In genomic region chr1:11157867-11158266, GRCh38 we compare ENCODE assay signal across 9 cellular contexts. TPM values are rescaled to one million over a fixed set of nuclear protein-coding genes. Genes with fewer than 3 reads are reported as not detected.
DNase-seq lines count a peak whose midpoint lies in the region; ATAC-seq and TF ChIP-seq lines count a peak whose summit lies in the region.
"Had no signal": no experiment of that assay in that cellular context is flagged by ENCODE, and none has a peak within 500 bp of the region (broad histone marks: within the 10 kb centered on the region; RNA-seq: fewer than 3 reads in every experiment).

No MANE protein-coding gene starts in this region.

- peaks cover 0 to 15% (median 8%) of the 10 kb centered on the region in 5 experiments for H3K9me3 Mint-ChIP-seq in brain

- DNase-seq in AG04450 (ENCODE audit: low read depth, low spot score): no peak
- peak; percentile 39 for DNase-seq in NCI-H128 (lab: John Stamatoyannopoulos, UW; ENCODE audit: unreplicated experiment)
- peak; percentile 92 for DNase-seq in left lobe of liver (ENCODE audit: low spot score)
- no peak for DNase-seq in NCI-H1105 treated with DMSO at 0.1 percent for 48 hours (lab: John Stamatoyannopoulos, UW)
- DNase-seq in mucosa of gallbladder (ENCODE audit: low spot score): no peak
- no peak for DNase-seq in effector CD4-positive, alpha-beta T cell
- no peak for DNase-seq in GOT3 (lab: John Stamatoyannopoulos, UW)
- DNase-seq: Calu3 had no signal

- H3K27ac ChIP-seq in AG04450 (ENCODE audit: low read depth, low read length): peak overlapping the region; percentile 96

- CTCF ChIA-PET in AG04450 (lab: Charles Lee): interaction anchor here (1.2 to 1.6 kb wide), 2 partner anchors 13 to 120 kb away, joined by 5 read pairs; no protein-coding TSS in a partner anchor

- peaks cover 68% of the 10 kb centered on the region for H3K36me3 Mint-ChIP-seq in brain

- peaks cover 35% of the 10 kb centered on the region for H3K4me1 Mint-ChIP-seq in brain

- H3K4me3 ChIP-seq in AG04450 (ENCODE audit: low read depth, low read length): no peak overlapping the region

- H3K4me3 Mint-ChIP-seq in brain: no peak overlapping the region

- no peaks in the 10 kb centered on the region for H3K27me3 ChIP-seq in AG04450 (ENCODE audit: control insufficient read depth, insufficient read depth, low read length)

- POLR2A ChIA-PET in AG04450 (lab: Yijun Ruan, JAX): interaction anchor here (1.2 kb wide), 2 partner anchors 10 to 23 kb away, joined by 4 to 5 read pairs; no protein-coding TSS in a partner anchor

- H3K27ac Mint-ChIP-seq in brain: peak overlapping the region; percentile 15 to 96 (median 85)

- no peaks in the 10 kb centered on the region for H3K9me3 ChIP-seq in AG04450 (ENCODE audit: control insufficient read depth, insufficient read depth, low read length)

- H3K27me3 Mint-ChIP-seq in brain: no peaks in the 10 kb centered on the region

- TF ChIP-seq CTCF in AG04450 (IDR thresholded peaks at IDR 0.05; ENCODE audit: low read depth, low read length): no peak
- TF ChIP-seq CTCF in brain (conservative IDR thresholded peaks at IDR 0.05): no peak

- ATAC-seq in left lobe of liver: peak; percentile 87

RNA-seq across cellular contexts. Expression of gene ANGPTL7, which starts 31.3 kb away (rescaled TPM):
- polyA plus RNA-seq in AG04450 (2011; rRNA removed) (not detected in 2 replicates), brain (ENCODE audit: insufficient read depth, low read depth, low replicate concordance) (not detected)
- not detected in 2 replicates for polyA minus RNA-seq in AG04450 (2011; rRNA and poly(A)+ RNA removed)
- total RNA-seq in left lobe of liver (not detected), mucosa of gallbladder (3.4 TPM)
- total RNA-seq: Calu3 had no signal

RNA-seq across cellular contexts. Expression of gene EXOSC10, which starts 58.2 kb away (rescaled TPM):
- polyA plus RNA-seq in AG04450 (2011; rRNA removed) (62.7 and 65.9 TPM in 2 replicates), brain (ENCODE audit: insufficient read depth, low read depth, low replicate concordance) (43.7 TPM)
- 38.8 and 41.4 TPM in 2 replicates for polyA minus RNA-seq in AG04450 (2011; rRNA and poly(A)+ RNA removed)
- total RNA-seq in left lobe of liver (17.2 TPM), mucosa of gallbladder (40.1 TPM)

Comparison
In these comparisons a context has a peak if more than half of its experiments do, and no peak if none do; other contexts are left out.
1. DNase-seq: peak in NCI-H128 (single experiment) and left lobe of liver (single experiment); none in AG04450 (single experiment), NCI-H1105 treated with DMSO at 0.1 percent for 48 hours (single experiment), mucosa of gallbladder (single experiment), effector CD4-positive, alpha-beta T cell (single experiment) and GOT3 (single experiment).